15 cellular contexts compared by ENCODE assay signal in genomic region chrX:41518841-41519220, GRCh38.
DNase-seq lines count a peak whose midpoint lies in the region; ATAC-seq and TF ChIP-seq lines count a peak whose summit lies in the region.
"Had no signal": no experiment of that assay in that cellular context is flagged by ENCODE, and none has a peak within 500 bp of the region (broad histone marks: within the 10 kb centered on the region; RNA-seq: fewer than 3 reads in every experiment).

No MANE protein-coding gene starts in this region.

- H3K4me3 ChIP-seq in mammary epithelial cell (replicated peaks in 1 of 3; ENCODE audit: insufficient read depth in 1 of 3, low read depth in 2 of 3, low read length in 3 of 3), result no peak overlapping the region
- H3K4me3 ChIP-seq: esophagus squamous epithelium, testis had no signal

- peaks cover 17% of the 10 kb centered on the region for H3K36me3 Mint-ChIP-seq in activated T-cell treated with anti-CD3 and anti-CD28 coated beads, Interleukin-2, amount 50 U/mL, for 24 hours (ENCODE audit: low read depth)
- H3K36me3 Mint-ChIP-seq in activated T-cell treated with anti-CD3 and anti-CD28 coated beads, Interleukin-2, amount 50 U/mL, for 4 hours (ENCODE audit: insufficient read depth), result peaks cover 8% of the 10 kb centered on the region

- no peaks in the 10 kb centered on the region for H4K20me1 ChIP-seq in mammary epithelial cell (ENCODE audit: insufficient read depth, low read length)

- TF ChIP-seq CTCF in mammary epithelial cell (conservative IDR thresholded peaks at IDR 0.05 in 1 of 2, IDR thresholded peaks at IDR 0.05 in 1 of 2; ENCODE audit: extremely low read depth in 1 of 2, insufficient read depth in 1 of 2, low read depth in 1 of 2, low read length in 2 of 2), result no peak

- H3K27ac ChIP-seq in mammary epithelial cell (ENCODE audit: insufficient read depth, low read depth, low read length), result no peak overlapping the region
- H3K27ac ChIP-seq: esophagus squamous epithelium, neutrophil, testis had no signal

- in situ Hi-C loops in mammary epithelial cell (cut with MboI; ENCODE audit: low sequenced_read_pairs in 2 of 2), result no loop called here

- peaks cover 45% of the 10 kb centered on the region for H3K27me3 Mint-ChIP-seq in activated T-cell treated with anti-CD3 and anti-CD28 coated beads, Interleukin-2, amount 50 U/mL, for 24 hours
- no peaks in the 10 kb centered on the region for H3K27me3 Mint-ChIP-seq in activated T-cell treated with anti-CD3 and anti-CD28 coated beads, Interleukin-2, amount 50 U/mL, for 4 hours (ENCODE audit: low read depth)

- CTCF ChIA-PET in mammary epithelial cell (lab: Charles Lee; ENCODE audit: low non-redundant PET), result no interaction called here

- H2AFZ ChIP-seq in mammary epithelial cell (ENCODE audit: low read depth, low read length), result no peak overlapping the region

- BruUV-seq in mammary epithelial cell (replicated peaks; lab: Mats Ljungman, UMichigan), result no TSS peak

- H3K27ac Mint-ChIP-seq in activated T-cell treated with anti-CD3 and anti-CD28 coated beads, Interleukin-2, amount 50 U/mL, for 24 hours, result peak overlapping the region; percentile 42

- ATAC-seq in activated T-cell treated with anti-CD3 and anti-CD28 coated beads, Interleukin-2, amount 50 U/mL, for 4 hours, result no peak
- no peak for ATAC-seq in GM21447 (IDR thresholded peaks at IDR 0.05; ENCODE audit: unreplicated experiment)
- ATAC-seq: sciatic nerve had no signal

- 50% methylated on average over 5 of the region's 5 CpGs for WGBS in mammary epithelial cell (ENCODE audit: low coverage, missing lambda C conversion rate)

- no peaks in the 10 kb centered on the region for H3K4me1 ChIP-seq in mammary epithelial cell (ENCODE audit: insufficient read depth, low read length)
- H3K4me1 ChIP-seq: esophagus squamous epithelium, testis had no signal

- dilution Hi-C loops in mammary epithelial cell (cut with HindIII; ENCODE audit: low sequenced_read_pairs), result no loop called here

- H3K79me2 ChIP-seq in mammary epithelial cell (ENCODE audit: insufficient read depth, low read length), result no peaks in the 10 kb centered on the region

- DNase-seq in activated T-cell treated with anti-CD3 and anti-CD28 coated beads, Interleukin-2, amount 50 U/mL, for 24 hours, result no peak
- no peak for DNase-seq in activated T-cell treated with anti-CD3 and anti-CD28 coated beads, Interleukin-2, amount 50 U/mL, for 4 hours
- DNase-seq in M059J (ENCODE audit: low read depth) (peak; percentile 29), mammary epithelial cell (peak; percentile 21), superior temporal gyrus (ENCODE audit: extremely low spot score) (peak; percentile 11), COR-L47 (lab: John Stamatoyannopoulos, UW) (no peak), globus pallidus (ENCODE audit: low spot score) (no peak)
- DNase-seq: esophagus squamous epithelium; kidney; NCI-H774; stimulated activated CD4-positive, alpha-beta T cell treated with anti-CD3 and anti-CD28 coated beads, Interleukin-2, amount 100 ng/mL, for 24 hours; testis had no signal

- H3K4me2 ChIP-seq in mammary epithelial cell (ENCODE audit: insufficient read depth, low read depth, low read length), result no peak overlapping the region

- H3K4me3 Mint-ChIP-seq in activated T-cell treated with anti-CD3 and anti-CD28 coated beads, Interleukin-2, amount 50 U/mL, for 24 hours, result no peak overlapping the region
- no peak overlapping the region for H3K4me3 Mint-ChIP-seq in activated T-cell treated with anti-CD3 and anti-CD28 coated beads, Interleukin-2, amount 50 U/mL, for 4 hours

- no peak overlapping the region for H3K9ac ChIP-seq in mammary epithelial cell (ENCODE audit: insufficient read depth, low read length)

- H3K27me3 ChIP-seq in mammary epithelial cell (ENCODE audit: insufficient read depth, low read length), result no peaks in the 10 kb centered on the region
- H3K27me3 ChIP-seq: esophagus squamous epithelium, neutrophil, testis had no signal

- H3K9me3 Mint-ChIP-seq in activated T-cell treated with anti-CD3 and anti-CD28 coated beads, Interleukin-2, amount 50 U/mL, for 24 hours, result no peaks in the 10 kb centered on the region
- H3K9me3 Mint-ChIP-seq in activated T-cell treated with anti-CD3 and anti-CD28 coated beads, Interleukin-2, amount 50 U/mL, for 4 hours, result no peaks in the 10 kb centered on the region

- H3K9me3 ChIP-seq in mammary epithelial cell (replicated peaks; ENCODE audit: insufficient read depth, low read length), result no peaks in the 10 kb centered on the region
- H3K9me3 ChIP-seq: esophagus squamous epithelium, neutrophil, testis had no signal

- H3K4me1 Mint-ChIP-seq in activated T-cell treated with anti-CD3 and anti-CD28 coated beads, Interleukin-2, amount 50 U/mL, for 24 hours (ENCODE audit: low read depth), result peaks cover 23% of the 10 kb centered on the region
- peaks cover 19% of the 10 kb centered on the region for H3K4me1 Mint-ChIP-seq in activated T-cell treated with anti-CD3 and anti-CD28 coated beads, Interleukin-2, amount 50 U/mL, for 4 hours (ENCODE audit: low read depth)

- intact Hi-C loops in mammary epithelial cell (cut with micrococcal nuclease), result no loop called here

- no peaks in the 10 kb centered on the region for H3K36me3 ChIP-seq in mammary epithelial cell (ENCODE audit: insufficient read depth, low read length)
- H3K36me3 ChIP-seq: neutrophil had no signal

Comparison
In these comparisons a context has a peak if more than half of its experiments do, and no peak if none do; other contexts are left out.
1. DNase-seq: peak in M059J (single experiment), mammary epithelial cell (single experiment) and superior temporal gyrus (single experiment); none in activated T-cell treated with anti-CD3 and anti-CD28 coated beads, Interleukin-2, amount 50 U/mL, for 24 hours (single experiment), activated T-cell treated with anti-CD3 and anti-CD28 coated beads, Interleukin-2, amount 50 U/mL, for 4 hours (single experiment), COR-L47 (single experiment) and globus pallidus (single experiment).